8 cellular contexts compared by ENCODE assay signal in the genomic region with DNA sequence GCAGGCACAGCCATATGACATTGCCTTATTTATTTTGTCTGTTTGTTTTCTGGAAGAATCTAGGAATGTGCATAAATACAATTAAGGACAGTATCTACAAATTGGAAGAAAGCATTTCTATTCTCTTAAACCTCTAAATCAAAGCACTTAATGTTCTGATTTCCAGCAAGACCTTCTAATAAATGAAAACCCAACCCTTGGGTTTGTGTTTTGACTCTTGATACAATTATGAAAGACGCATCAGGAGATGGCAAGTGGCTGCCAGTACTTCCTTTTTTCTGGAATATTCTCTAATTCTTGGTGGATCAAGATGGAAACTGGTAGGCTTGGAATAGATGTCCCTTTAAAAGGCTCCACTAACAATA. TPM values are rescaled to one million over a fixed set of nuclear protein-coding genes. Genes with fewer than 3 reads are reported as not detected.
DNase-seq lines count a peak whose midpoint lies in the region; ATAC-seq and TF ChIP-seq lines count a peak whose summit lies in the region.

No MANE protein-coding gene starts in this region.

- no peaks in the 10 kb centered on the region for H3K79me2 ChIP-seq in PC-9 (ENCODE audit: low read depth)

- POLR2A ChIA-PET in CD4-positive, alpha-beta T cell (lab: Charles Lee): no interaction called here
- POLR2A ChIA-PET in PC-9 (lab: Charles Lee; ENCODE audit: unreplicated experiment): interaction anchor here (0.6 kb wide), 1 partner anchor 19 kb away, joined by 3 read pairs; no protein-coding TSS in a partner anchor

- peak overlapping the region; percentile 62 for H3K4me3 Mint-ChIP-seq in CD4-positive, alpha-beta T cell
- peak overlapping the region; percentile 79 for H3K4me3 Mint-ChIP-seq in progenitor cell of endocrine pancreas (ENCODE audit: low read depth)

- CTCF ChIA-PET in CD4-positive, alpha-beta T cell (lab: Charles Lee): interaction anchor here (1.0 kb wide), 1 partner anchor 20 kb away, joined by 3 read pairs; no protein-coding TSS in a partner anchor
- CTCF ChIA-PET in PC-9 (lab: Charles Lee): no interaction called here

- H3K4me1 Mint-ChIP-seq in CD4-positive, alpha-beta T cell (ENCODE audit: low read depth): no peaks in the 10 kb centered on the region
- peaks cover 15% of the 10 kb centered on the region for H3K4me1 Mint-ChIP-seq in progenitor cell of endocrine pancreas (ENCODE audit: low read depth)

- no peak for TF ChIP-seq POLR2A in esophagus squamous epithelium (IDR thresholded peaks at IDR 0.05)

- no peaks in the 10 kb centered on the region for H3K4me1 ChIP-seq in PC-9 (replicated peaks; ENCODE audit: insufficient read depth)
- peaks cover 0 to 25% (median 0%) of the 10 kb centered on the region in 3 donors for H3K4me1 ChIP-seq in esophagus squamous epithelium

- H3K4me3 ChIP-seq in PC-9 (peak overlapping the region; percentile 58; the same call in 1 of the 2 replicates), esophagus squamous epithelium (peak overlapping the region; percentile 53 to 74 (median 71))

- no peak overlapping the region for H3K27ac ChIP-seq in CD4-positive, alpha-beta T cell (ENCODE audit: low read depth, low read length)
- H3K27ac ChIP-seq in PC-9 (no peak overlapping the region), esophagus squamous epithelium (peak overlapping the region; percentile 70 to 89 (median 80))

- peaks cover 85% of the 10 kb centered on the region for H3K27me3 Mint-ChIP-seq in CD4-positive, alpha-beta T cell
- H3K27me3 Mint-ChIP-seq in progenitor cell of endocrine pancreas: peaks cover 8% of the 10 kb centered on the region

- H3K36me3 ChIP-seq in PC-9 (ENCODE audit: low read depth): no peaks in the 10 kb centered on the region
- no peaks in the 10 kb centered on the region for H3K36me3 ChIP-seq in esophagus squamous epithelium

- 24 to 27% methylated on average over 1 of the region's 1 CpG for WGBS in esophagus squamous epithelium, 2 donors

- BruUV-seq in PC-9 (replicated peaks; lab: Mats Ljungman, UMichigan): no TSS peak

- intact Hi-C loops in CD4-positive, alpha-beta T cell (cut with DNase I, micrococcal nuclease): no loop called here
- intact Hi-C loops in PC-9 (cut with micrococcal nuclease; ENCODE audit: unreplicated experiment): no loop called here
- intact Hi-C loops in esophagus squamous epithelium (cut with DNase I): no loop called here

- H3K36me3 Mint-ChIP-seq in CD4-positive, alpha-beta T cell (ENCODE audit: low read depth): no peaks in the 10 kb centered on the region
- H3K36me3 Mint-ChIP-seq in progenitor cell of endocrine pancreas (ENCODE audit: insufficient read depth): no peaks in the 10 kb centered on the region

- DNase-seq in CD4-positive, alpha-beta T cell: no peak
- DNase-seq in PC-9 (no peak), esophagus squamous epithelium (lab: John Stamatoyannopoulos, UW) (no peak), progenitor cell of endocrine pancreas (ENCODE audit: low spot score, unreplicated experiment) (no peak), NCI-H1417 treated with DMSO at 0.1 percent for 48 hours (lab: John Stamatoyannopoulos, UW) (no peak), pons (ENCODE audit: low spot score) (no peak)

- H3K9me2 ChIP-seq in PC-9 (ENCODE audit: insufficient read depth): no peaks in the 10 kb centered on the region

- no peak for ATAC-seq in CD4-positive, alpha-beta T cell (ENCODE audit: poor library complexity)
- ATAC-seq in HG02623 (IDR thresholded peaks at IDR 0.05; ENCODE audit: unreplicated experiment) (no peak), GM21390 (IDR thresholded peaks at IDR 0.05; ENCODE audit: unreplicated experiment) (no peak)

- TF ChIP-seq CTCF in CD4-positive, alpha-beta T cell (IDR thresholded peaks at IDR 0.05): no peak
- TF ChIP-seq CTCF in PC-9 (conservative IDR thresholded peaks at IDR 0.05): no peak
- TF ChIP-seq CTCF in esophagus squamous epithelium (IDR thresholded peaks at IDR 0.05): no peak
- no peak for TF ChIP-seq CTCF in progenitor cell of endocrine pancreas (IDR thresholded peaks at IDR 0.05; ENCODE audit: unreplicated experiment)

- H3K9me3 Mint-ChIP-seq in CD4-positive, alpha-beta T cell: peaks cover 8% of the 10 kb centered on the region
- no peaks in the 10 kb centered on the region for H3K9me3 Mint-ChIP-seq in progenitor cell of endocrine pancreas (ENCODE audit: low read depth)

- H2AFZ ChIP-seq in PC-9: peak overlapping the region; percentile 69

- H3F3A ChIP-seq in PC-9 (ENCODE audit: insufficient read depth, low read depth): no peaks in the 10 kb centered on the region

- H3K27ac Mint-ChIP-seq in CD4-positive, alpha-beta T cell: no peak overlapping the region
- peak overlapping the region; percentile 66 for H3K27ac Mint-ChIP-seq in progenitor cell of endocrine pancreas

- no peaks in the 10 kb centered on the region for H3K9me3 ChIP-seq in CD4-positive, alpha-beta T cell (ENCODE audit: control insufficient read depth, low read length)
- H3K9me3 ChIP-seq in PC-9 (ENCODE audit: insufficient read depth, low read depth) (no peaks in the 10 kb centered on the region), esophagus squamous epithelium (no peaks in the 10 kb centered on the region)

- peaks cover 58% of the 10 kb centered on the region for H3K27me3 ChIP-seq in CD4-positive, alpha-beta T cell (ENCODE audit: control insufficient read depth, insufficient read depth, low read length)
- H3K27me3 ChIP-seq in PC-9 (ENCODE audit: insufficient read depth, low read depth) (no peaks in the 10 kb centered on the region), esophagus squamous epithelium (peaks cover 0 to 33% (median 0%) of the 10 kb centered on the region in 4 donors)

- no peaks in the 10 kb centered on the region for H4K20me1 ChIP-seq in PC-9 (ENCODE audit: insufficient read depth)

- peak overlapping the region; percentile 65 for H3K4me2 ChIP-seq in PC-9

RNA-seq across cellular contexts. Expression of a gene that starts 0.4 kb away (rescaled TPM):
- total RNA-seq in CD4-positive, alpha-beta T cell: not detected
- total RNA-seq in PC-9 (2021): 1.3 and 1.4 TPM in 2 replicates
- total RNA-seq in esophagus squamous epithelium: 10 to 100 TPM in 3 of 4 donors, 1 to 10 TPM in 1; 6.6 to 50.4 (median 24.1) TPM
- total RNA-seq in progenitor cell of endocrine pancreas: 129 and 135 TPM in 2 replicates

RNA-seq across cellular contexts. Expression of a gene that starts 50.9 kb away (rescaled TPM):
- total RNA-seq in CD4-positive, alpha-beta T cell: 10 to 100 TPM; 13.3 to 15.1 TPM
- total RNA-seq in PC-9 (2021) (111 and 117 TPM in 2 replicates), esophagus squamous epithelium (100 to 1,000 TPM; 122 to 302 (median 172) TPM), progenitor cell of endocrine pancreas (87.1 and 89.4 TPM in 2 replicates)

Comparison
In these comparisons a context has a peak if more than half of its experiments do, and no peak if none do; other contexts are left out.
1. H3K27ac ChIP-seq: peak in esophagus squamous epithelium (4 of 4); none in CD4-positive, alpha-beta T cell (single experiment) and PC-9 (single experiment).